ENCODE assay signal across 11 cellular contexts in genomic region chr12:56520025-56520810, GRCh38. TPM values are rescaled to one million over a fixed set of nuclear protein-coding genes. Genes with fewer than 3 reads are reported as not detected.
DNase-seq lines count a peak whose midpoint lies in the region; ATAC-seq, FAIRE-seq and TF ChIP-seq lines count a peak whose summit lies in the region.
"Had no signal": no experiment of that assay in that cellular context is flagged by ENCODE, and none has a peak within 500 bp of the region (broad histone marks: within the 10 kb centered on the region; RNA-seq: fewer than 3 reads in every experiment).

No MANE protein-coding gene starts in this region.

- H2AFZ ChIP-seq in GM23248 (peak overlapping the region; percentile 87), smooth muscle cell (ENCODE audit: low read depth) (peak overlapping the region; percentile 29)

- no peaks in the 10 kb centered on the region for H3K36me3 ChIP-seq in GM23248 (ENCODE audit: low read depth)
- H3K36me3 ChIP-seq in body of pancreas (replicated peaks in 1 of 2; ENCODE audit: insufficient read depth in 1 of 2, low read depth in 2 of 2) = no peaks in the 10 kb centered on the region
- H3K36me3 ChIP-seq in smooth muscle cell (ENCODE audit: low read depth) = no peaks in the 10 kb centered on the region

- H3K36me3 Mint-ChIP-seq in immature natural killer cell = no peaks in the 10 kb centered on the region

- H3K79me2 ChIP-seq in GM23248 (ENCODE audit: insufficient read depth) (peaks cover 34% of the 10 kb centered on the region), smooth muscle cell (ENCODE audit: low read depth) (peaks cover 28% of the 10 kb centered on the region)

- H3K27ac ChIP-seq in GM23248 (peak overlapping the region; percentile 68), body of pancreas (peak overlapping the region in 3 of 4 donors; percentile 41 to 91 (median 83)), smooth muscle cell (ENCODE audit: low read depth) (peak overlapping the region; percentile 92)

- H3K9me2 ChIP-seq in GM23248 (ENCODE audit: insufficient read depth) = no peaks in the 10 kb centered on the region

- H4K20me1 ChIP-seq in GM23248 (ENCODE audit: insufficient read depth) (no peaks in the 10 kb centered on the region), smooth muscle cell (ENCODE audit: low read depth) (no peaks in the 10 kb centered on the region)

- H3F3A ChIP-seq in GM23248 (ENCODE audit: insufficient read depth) = peaks cover 43% of the 10 kb centered on the region
- no peaks in the 10 kb centered on the region for H3F3A ChIP-seq in smooth muscle cell (ENCODE audit: low read depth)

- H3K27me3 ChIP-seq in GM23248 (replicated peaks; ENCODE audit: insufficient read depth) (no peaks in the 10 kb centered on the region), body of pancreas (no peaks in the 10 kb centered on the region), smooth muscle cell (ENCODE audit: low read depth) (no peaks in the 10 kb centered on the region)

- H3K4me1 ChIP-seq in GM23248 (ENCODE audit: insufficient read depth) (peaks cover 46% of the 10 kb centered on the region), body of pancreas (peaks cover 13% of the 10 kb centered on the region), smooth muscle cell (ENCODE audit: low read depth) (peaks cover 14% of the 10 kb centered on the region)

- H3K4me3 ChIP-seq in GM23248 (peak overlapping the region; percentile 80), body of pancreas (no peak overlapping the region), smooth muscle cell (no peak overlapping the region)

- H3K27ac Mint-ChIP-seq in immature natural killer cell = peak overlapping the region in 2 of 6 donors; percentile 12 to 85
- H3K27ac Mint-ChIP-seq: activated T-helper 17 cell treated with anti-CD3 and anti-CD28 coated beads, Interleukin-2, amount 50 U/mL, for 72 hours; T-helper 1 cell treated with Interleukin-12 subunit alpha and Interleukin-12 subunit beta and Interleukin-4 antibody, amounts not matched to agents 30 μg/mL and 1 μg/mL, for 36 hours had no signal

- H3K4me3 Mint-ChIP-seq in immature natural killer cell = peak overlapping the region; percentile 57 to 97 (median 92)

- H3K9ac ChIP-seq in GM23248 = peak overlapping the region; percentile 81
- H3K9ac ChIP-seq in smooth muscle cell (ENCODE audit: low read depth) = no peak overlapping the region

- 60 to 65% methylated on average over 6 of the region's 6 CpGs for WGBS in GM23248 (ENCODE audit: low coverage in 1 of 2, low lambda C conversion rate in 2 of 2, missing lambda C conversion rate in 2 of 2), 2 experiments
- WGBS in body of pancreas, 2 donors = 67 to 72% methylated on average over 6 of the region's 6 CpGs
- 91% methylated on average over 6 of the region's 6 CpGs for WGBS in smooth muscle cell (ENCODE audit: low lambda C conversion rate)

- peaks cover 0 to 10% (median 5%) of the 10 kb centered on the region in 3 donors for H3K27me3 Mint-ChIP-seq in immature natural killer cell (ENCODE audit: low read depth in 3 of 3)
- H3K27me3 Mint-ChIP-seq: activated T-helper 17 cell treated with anti-CD3 and anti-CD28 coated beads, Interleukin-2, amount 50 U/mL, for 72 hours had no signal

- no peak for TF ChIP-seq POLR2A in body of pancreas (IDR thresholded peaks at IDR 0.05)

- H3K4me2 ChIP-seq in GM23248 (ENCODE audit: unreplicated experiment) = peak overlapping the region; percentile 90
- H3K4me2 ChIP-seq in smooth muscle cell = peak overlapping the region; percentile 20

- no peak for ATAC-seq in body of pancreas
- no peak for ATAC-seq in GM21528 (IDR thresholded peaks at IDR 0.05; ENCODE audit: low FRiP score, unreplicated experiment)
- no peak for ATAC-seq in GM19463 (IDR thresholded peaks at IDR 0.05; ENCODE audit: unreplicated experiment)
- ATAC-seq: activated T-helper 17 cell treated with anti-CD3 and anti-CD28 coated beads, Interleukin-2, amount 50 U/mL, for 72 hours had no signal

- intact Hi-C loops in body of pancreas (cut with DNase I) = no loop called here

- H3K9me3 ChIP-seq in GM23248 (ENCODE audit: low read depth) (no peaks in the 10 kb centered on the region), body of pancreas (no peaks in the 10 kb centered on the region), smooth muscle cell (replicated peaks; ENCODE audit: low read depth) (no peaks in the 10 kb centered on the region)

- in situ Hi-C loops in GM23248 (cut with MboI) = no loop called here

- DNase-seq in GM23248 (peak; percentile 69), body of pancreas (no peak), immature natural killer cell (no peak), smooth muscle cell (lab: John Stamatoyannopoulos, UW; ENCODE audit: unreplicated experiment) (no peak), frontal cortex (ENCODE audit: low spot score in 2 of 2) (no peak), OCI-M1 (lab: John Stamatoyannopoulos, UW) (no peak)
- DNase-seq: NCI-H345 had no signal

- TF ChIP-seq CTCF in body of pancreas (IDR thresholded peaks at IDR 0.05) (no peak), smooth muscle cell (IDR thresholded peaks at IDR 0.05; ENCODE audit: borderline replicate concordance, insufficient read depth, poor library complexity, severe bottlenecking) (no peak)

- FAIRE-seq in frontal cortex (lab: Jason Lieb, UNC) = no peak

- peaks cover 26 to 32% of the 10 kb centered on the region in 2 donors for H3K4me1 Mint-ChIP-seq in immature natural killer cell

- H3K9me3 Mint-ChIP-seq in immature natural killer cell = no peaks in the 10 kb centered on the region
- H3K9me3 Mint-ChIP-seq: activated T-helper 17 cell treated with anti-CD3 and anti-CD28 coated beads, Interleukin-2, amount 50 U/mL, for 72 hours; T-helper 1 cell treated with Interleukin-12 subunit alpha and Interleukin-12 subunit beta and Interleukin-4 antibody, amounts not matched to agents 30 μg/mL and 1 μg/mL, for 36 hours had no signal

RNA-seq across cellular contexts. Expression of gene RBMS2, which starts 1.4 kb away (rescaled TPM):
- total RNA-seq in GM23248 (2014; rRNA removed; shearing (Covaris generic)) = 23.8 and 28.7 TPM in 2 replicates
- polyA plus RNA-seq in GM23248 (2016; fragmentation: Nextera tagmentation; extraction: Ambion mirVana) = 20.9 and 28.7 TPM in 2 replicates
- 10 to 100 TPM in 1 of 2 donors, 1 to 10 TPM in 1; 9.6 to 18.9 TPM for total RNA-seq in body of pancreas
- polyA plus RNA-seq in immature natural killer cell = 1 to 10 TPM; 1.1 to 1.3 (median 1.3) TPM
- total RNA-seq in smooth muscle cell = 20.6 and 24.7 TPM in 2 replicates
- polyA plus RNA-seq in smooth muscle cell = 14.5 and 16.8 TPM in 2 replicates
- total RNA-seq in frontal cortex = 2.4 TPM

RNA-seq across cellular contexts. Expression of gene GLS2, which starts 32.3 kb away (rescaled TPM):
- not detected in 2 replicates for total RNA-seq in GM23248 (2014; rRNA removed; shearing (Covaris generic))
- polyA plus RNA-seq in GM23248 (2016; fragmentation: Nextera tagmentation; extraction: Ambion mirVana) = 0.20 TPM in 1 of 2 replicates, not detected in the other
- total RNA-seq in body of pancreas = 10 to 100 TPM; 44.4 to 45.5 TPM
- 1 to 10 TPM in 2 of 3 donors, under 1 TPM in 1; 0.57 to 2.0 (median 1.2) TPM for polyA plus RNA-seq in immature natural killer cell
- total RNA-seq in smooth muscle cell = 0.09 and 0.76 TPM in 2 replicates
- 0.37 and 1.8 TPM in 2 replicates for polyA plus RNA-seq in smooth muscle cell
- 4.1 TPM for total RNA-seq in frontal cortex

RNA-seq across cellular contexts. Expression of gene SPRYD4, which starts 51.8 kb away (rescaled TPM):
- total RNA-seq in GM23248 (2014; rRNA removed; shearing (Covaris generic)) = 1.8 TPM in 2 replicates
- 1.6 TPM in 2 replicates for polyA plus RNA-seq in GM23248 (2016; fragmentation: Nextera tagmentation; extraction: Ambion mirVana)
- total RNA-seq in body of pancreas = 1 to 10 TPM; 1.6 to 2.1 TPM
- 1 to 10 TPM in 2 of 3 donors, under 1 TPM in 1; 0.82 to 1.1 (median 1.1) TPM for polyA plus RNA-seq in immature natural killer cell
- 1.0 and 1.1 TPM in 2 replicates for total RNA-seq in smooth muscle cell
- 0.71 and 1.6 TPM in 2 replicates for polyA plus RNA-seq in smooth muscle cell
- 1.2 TPM for total RNA-seq in frontal cortex
